34 cellular contexts compared by ENCODE assay signal in the genomic region with DNA sequence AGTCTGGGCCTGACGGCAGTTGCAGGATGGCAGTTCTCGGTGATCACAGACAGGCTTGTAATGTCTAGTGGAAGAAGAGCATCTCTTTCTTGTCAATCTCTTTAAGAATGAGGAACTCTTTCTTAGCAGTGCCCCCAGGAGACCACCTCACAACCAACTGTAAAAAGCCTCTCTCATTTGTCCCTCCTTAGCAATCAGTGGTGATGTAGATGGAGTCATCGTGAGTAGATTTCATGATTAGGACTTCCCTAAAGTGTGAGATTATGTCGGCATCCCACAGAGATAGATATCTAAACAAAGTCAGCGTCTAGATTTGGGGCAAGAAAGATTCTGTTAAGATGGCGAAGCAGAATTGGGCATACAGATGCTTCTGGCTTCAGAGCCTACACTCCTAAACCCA.
"Had no signal": no experiment of that assay in that cellular context is flagged by ENCODE, and none has a peak within 500 bp of the region (broad histone marks: within the 10 kb centered on the region; RNA-seq: fewer than 3 reads in every experiment).

No MANE protein-coding gene starts in this region.

- DNase-seq: activated CD4-positive, alpha-beta memory T cell treated with anti-CD3 and anti-CD28 coated beads for 36 hours; activated CD4-positive, alpha-beta T cell treated with anti-CD3 and anti-CD28 coated beads for 36 hours; activated CD4-positive, alpha-beta T cell treated with anti-CD3 and anti-CD28 coated beads, Interleukin-2, amount 10 ng/mL, durations not matched to agents 24 days and 14 days; activated CD4-positive, CD25-positive, alpha-beta regulatory T cell; activated CD4-positive, CD25-positive, alpha-beta regulatory T cell treated with anti-CD3 and anti-CD28 coated beads, Interleukin-2, amount 50 U/mL, for 72 hours; activated CD8-positive, alpha-beta memory T cell treated with anti-CD3 and anti-CD28 coated beads, Interleukin-2, amount 10 ng/mL, durations not matched to agents 7 days and 5 days; activated CD8-positive, alpha-beta memory T cell treated with anti-CD3 and anti-CD28 coated beads, Interleukin-2, amount 50 U/mL, for 4 hours; activated CD8-positive, alpha-beta T cell treated with anti-CD3 and anti-CD28 coated beads, Interleukin-2, amount 10 ng/mL, durations not matched to agents 7 days and 5 days; activated effector memory CD4-positive, alpha-beta T cell treated with anti-CD3 and anti-CD28 coated beads, Interleukin-2, amount 50 U/mL, for 16 hours; activated naive CD4-positive, alpha-beta T cell treated with anti-CD3 and anti-CD28 coated beads for 36 hours; activated naive CD8-positive, alpha-beta T cell treated with anti-CD3 and anti-CD28 coated beads for 36 hours; activated naive CD8-positive, alpha-beta T cell treated with anti-CD3 and anti-CD28 coated beads, Interleukin-2, amount 50 U/mL, for 24 hours; activated T-cell treated with anti-CD3 and anti-CD28 coated beads, Interleukin-2, amount 50 U/mL, for 1 hour; activated T-cell treated with anti-CD3 and anti-CD28 coated beads, Interleukin-2, amount 50 U/mL, for 48 hours; adrenal gland; amygdala; aorta; body of pancreas; caudate nucleus; cortex of kidney; dermis blood vessel endothelial cell; effector CD4-positive, alpha-beta T cell; effector memory CD8-positive, alpha-beta T cell; erythroblast; foreskin keratinocyte; gastrocnemius medialis; glutamatergic neuron; heart left ventricle; T-helper 17 cell had no signal

- H3K4me3 ChIP-seq: adrenal gland, body of pancreas, esophagus muscularis mucosa, gastrocnemius medialis, heart left ventricle had no signal

- H3K9me3 Mint-ChIP-seq: activated CD4-positive, alpha-beta T cell treated with anti-CD3 and anti-CD28 coated beads, Interleukin-2, amount 10 ng/mL, durations not matched to agents 24 days and 14 days; activated naive CD4-positive, alpha-beta T cell treated with anti-CD3 and anti-CD28 coated beads, Interleukin-2, amount 50 U/mL, for 24 hours; activated naive CD8-positive, alpha-beta T cell treated with anti-CD3 and anti-CD28 coated beads, Interleukin-2, amount 50 U/mL, for 24 hours; activated T-helper 1 cell treated with anti-CD3 and anti-CD28 coated beads, Interleukin-12 subunit alpha, Interleukin-12 subunit beta, Interleukin-2, Interleukin-4 antibody, amounts not matched to agents 30 ng/mL and 10 ng/mL and 1 ng/mL, durations not matched to agents 14 hours and 24 hours and 36 hours; activated T-helper 2 cell treated with anti-CD3 and anti-CD28 coated beads, Interferon-gamma antibody, Interleukin-2, Interleukin-4, amounts not matched to agents 10 μg/mL and 5 μg/mL and 100 μg/mL, durations not matched to agents 14 hours and 24 hours and 36 hours; effector memory CD8-positive, alpha-beta T cell; T-helper 2 cell treated with Interferon-gamma antibody and Interleukin-4, amounts not matched to agents 5 μg/mL and 100 μg/mL, for 36 hours had no signal

- H3K27me3 ChIP-seq: adrenal gland, body of pancreas, esophagus muscularis mucosa, foreskin keratinocyte, gastrocnemius medialis, heart left ventricle had no signal

- H3K36me3 ChIP-seq: adrenal gland, gastrocnemius medialis, heart left ventricle had no signal

- H3K36me3 Mint-ChIP-seq: activated CD4-positive, alpha-beta memory T cell treated with anti-CD3 and anti-CD28 coated beads for 36 hours had no signal

- H3K9me3 ChIP-seq: adrenal gland, body of pancreas, esophagus muscularis mucosa, gastrocnemius medialis, heart left ventricle had no signal

- H3K27ac ChIP-seq: adrenal gland, body of pancreas, esophagus muscularis mucosa, foreskin keratinocyte, gastrocnemius medialis, heart left ventricle had no signal

- H3K27me3 Mint-ChIP-seq: activated CD4-positive, alpha-beta memory T cell treated with anti-CD3 and anti-CD28 coated beads for 36 hours; activated CD4-positive, alpha-beta T cell treated with anti-CD3 and anti-CD28 coated beads for 36 hours; activated CD4-positive, alpha-beta T cell treated with anti-CD3 and anti-CD28 coated beads, Interleukin-2, amount 10 ng/mL, durations not matched to agents 24 days and 14 days; activated CD8-positive, alpha-beta memory T cell treated with anti-CD3 and anti-CD28 coated beads, Interleukin-2, amount 10 ng/mL, durations not matched to agents 7 days and 5 days; activated naive CD4-positive, alpha-beta T cell treated with anti-CD3 and anti-CD28 coated beads, Interleukin-2, amount 50 U/mL, for 24 hours; activated naive CD8-positive, alpha-beta T cell treated with anti-CD3 and anti-CD28 coated beads for 36 hours; activated naive CD8-positive, alpha-beta T cell treated with anti-CD3 and anti-CD28 coated beads, Interleukin-2, amount 50 U/mL, for 24 hours; effector memory CD8-positive, alpha-beta T cell; T-helper 17 cell had no signal

- ATAC-seq: activated CD4-positive, alpha-beta T cell treated with anti-CD3 and anti-CD28 coated beads for 36 hours; activated CD8-positive, alpha-beta memory T cell treated with anti-CD3 and anti-CD28 coated beads, Interleukin-2, amount 10 ng/mL, durations not matched to agents 7 days and 5 days; activated CD8-positive, alpha-beta T cell treated with anti-CD3 and anti-CD28 coated beads, Interleukin-2, amount 10 ng/mL, durations not matched to agents 7 days and 5 days; activated naive CD8-positive, alpha-beta T cell treated with anti-CD3 and anti-CD28 coated beads, Interleukin-2, amount 50 U/mL, for 24 hours; body of pancreas; effector memory CD8-positive, alpha-beta T cell; foreskin keratinocyte; gastrocnemius medialis; heart left ventricle; T-helper 17 cell had no signal

- H3K4me3 Mint-ChIP-seq: activated CD4-positive, alpha-beta memory T cell treated with anti-CD3 and anti-CD28 coated beads for 36 hours; activated CD4-positive, alpha-beta T cell treated with anti-CD3 and anti-CD28 coated beads for 36 hours; activated CD4-positive, alpha-beta T cell treated with anti-CD3 and anti-CD28 coated beads, Interleukin-2, amount 10 ng/mL, durations not matched to agents 24 days and 14 days; activated CD8-positive, alpha-beta memory T cell treated with anti-CD3 and anti-CD28 coated beads, Interleukin-2, amount 10 ng/mL, durations not matched to agents 7 days and 5 days; activated CD8-positive, alpha-beta T cell treated with anti-CD3 and anti-CD28 coated beads, Interleukin-2, amount 10 ng/mL, durations not matched to agents 7 days and 5 days; activated naive CD4-positive, alpha-beta T cell treated with anti-CD3 and anti-CD28 coated beads for 36 hours; activated naive CD4-positive, alpha-beta T cell treated with anti-CD3 and anti-CD28 coated beads, Interleukin-2, amount 50 U/mL, for 24 hours; activated naive CD8-positive, alpha-beta T cell treated with anti-CD3 and anti-CD28 coated beads for 36 hours; activated naive CD8-positive, alpha-beta T cell treated with anti-CD3 and anti-CD28 coated beads, Interleukin-2, amount 50 U/mL, for 24 hours; activated T-helper 1 cell treated with anti-CD3 and anti-CD28 coated beads, Interleukin-12 subunit alpha, Interleukin-12 subunit beta, Interleukin-2, Interleukin-4 antibody, amounts not matched to agents 30 ng/mL and 10 ng/mL and 1 ng/mL, durations not matched to agents 14 hours and 24 hours and 36 hours; effector memory CD8-positive, alpha-beta T cell; T-helper 17 cell; T-helper 2 cell treated with Interferon-gamma antibody and Interleukin-4, amounts not matched to agents 5 μg/mL and 100 μg/mL, for 36 hours had no signal

- H3K27ac Mint-ChIP-seq: activated CD4-positive, alpha-beta memory T cell treated with anti-CD3 and anti-CD28 coated beads for 36 hours; activated CD4-positive, alpha-beta T cell treated with anti-CD3 and anti-CD28 coated beads for 36 hours; activated CD4-positive, alpha-beta T cell treated with anti-CD3 and anti-CD28 coated beads, Interleukin-2, amount 10 ng/mL, durations not matched to agents 24 days and 14 days; activated CD8-positive, alpha-beta memory T cell treated with anti-CD3 and anti-CD28 coated beads, Interleukin-2, amount 10 ng/mL, durations not matched to agents 7 days and 5 days; activated CD8-positive, alpha-beta T cell treated with anti-CD3 and anti-CD28 coated beads, Interleukin-2, amount 10 ng/mL, durations not matched to agents 7 days and 5 days; activated naive CD4-positive, alpha-beta T cell treated with anti-CD3 and anti-CD28 coated beads for 36 hours; activated naive CD4-positive, alpha-beta T cell treated with anti-CD3 and anti-CD28 coated beads, Interleukin-2, amount 50 U/mL, for 24 hours; activated naive CD8-positive, alpha-beta T cell treated with anti-CD3 and anti-CD28 coated beads for 36 hours; activated naive CD8-positive, alpha-beta T cell treated with anti-CD3 and anti-CD28 coated beads, Interleukin-2, amount 50 U/mL, for 24 hours; activated T-helper 1 cell treated with anti-CD3 and anti-CD28 coated beads, Interleukin-12 subunit alpha, Interleukin-12 subunit beta, Interleukin-2, Interleukin-4 antibody, amounts not matched to agents 30 ng/mL and 10 ng/mL and 1 ng/mL, durations not matched to agents 14 hours and 24 hours and 36 hours; activated T-helper 2 cell treated with anti-CD3 and anti-CD28 coated beads, Interferon-gamma antibody, Interleukin-2, Interleukin-4, amounts not matched to agents 10 μg/mL and 5 μg/mL and 100 μg/mL, durations not matched to agents 14 hours and 24 hours and 36 hours; effector memory CD8-positive, alpha-beta T cell; T-helper 17 cell; T-helper 2 cell treated with Interferon-gamma antibody and Interleukin-4, amounts not matched to agents 5 μg/mL and 100 μg/mL, for 36 hours had no signal

- H3K4me1 ChIP-seq: body of pancreas, foreskin keratinocyte, gastrocnemius medialis had no signal
